ENCODE assay signal across 11 cellular contexts in the genomic region with DNA sequence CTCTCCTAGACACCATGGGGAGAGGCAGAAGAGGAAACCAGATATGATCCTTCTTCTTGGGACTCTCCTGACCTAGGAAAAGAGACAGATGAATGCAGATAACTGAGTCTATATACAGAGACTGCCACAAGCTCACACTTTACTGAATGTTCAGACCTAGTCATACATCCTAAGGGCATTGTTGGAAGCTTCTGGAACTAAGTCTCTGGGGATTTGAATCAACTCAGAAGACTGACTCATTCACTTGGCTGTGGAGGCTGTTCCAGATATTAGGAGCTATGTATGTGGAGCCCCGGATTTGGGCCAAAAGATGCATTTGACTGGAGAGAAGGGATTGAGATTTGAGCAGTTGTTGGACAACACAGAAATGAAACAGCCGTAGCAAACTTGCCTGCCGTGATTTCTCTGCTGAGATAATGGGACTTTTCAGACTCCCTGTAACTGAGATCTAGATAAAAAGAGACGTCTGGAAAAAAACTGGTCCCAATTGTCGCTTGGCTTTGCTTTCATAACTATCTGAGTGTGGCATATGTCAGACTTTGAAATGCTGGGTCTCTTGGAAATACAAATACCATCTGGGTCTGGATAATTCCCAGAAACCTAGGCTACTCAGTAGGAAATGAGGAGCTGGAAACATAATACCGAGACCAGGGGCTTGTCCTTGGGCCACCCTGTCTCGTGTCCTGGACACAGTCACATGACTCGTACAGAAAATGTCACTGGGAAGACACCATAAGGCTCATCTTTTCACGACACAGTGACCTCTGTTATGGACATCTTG.
A peak's percentile ranks its signal among the peaks of the same experiment; 100 is the strongest.
DNase-seq lines count a peak whose midpoint lies in the region; ATAC-seq, FAIRE-seq and TF ChIP-seq lines count a peak whose summit lies in the region.
"Had no signal": no experiment of that assay in that cellular context is flagged by ENCODE, and none has a peak within 500 bp of the region (broad histone marks: within the 10 kb centered on the region; RNA-seq: fewer than 3 reads in every experiment).

No MANE protein-coding gene starts in this region.

- H3K27me3 ChIP-seq in bronchial epithelial cell (ENCODE audit: control insufficient read depth, insufficient read depth, low read length) = no peaks in the 10 kb centered on the region

- no peaks in the 10 kb centered on the region for H3K36me3 ChIP-seq in bronchial epithelial cell (ENCODE audit: control insufficient read depth, insufficient read depth, low read length)
- H3K36me3 ChIP-seq: HAP-1 had no signal

- peak overlapping the region; percentile 47 for H3K27ac ChIP-seq in temporal lobe (ENCODE audit: low read depth, low read length)

- DNase-seq in NCI-H1694 (lab: John Stamatoyannopoulos, UW) (peak; percentile 46), bronchial epithelial cell (ENCODE audit: low read depth) (peak; percentile 92), inferior parietal cortex (ENCODE audit: extremely low spot score) (peak; percentile 44), NCI-H2081 (lab: John Stamatoyannopoulos, UW) (no peak)
- DNase-seq in stimulated activated CD4-positive, alpha-beta T cell treated with anti-CD3 and anti-CD28 coated beads, Interleukin-12 subunit alpha, Interleukin-12 subunit beta, amount 100 ng/mL, for 4 hours = no peak
- DNase-seq in activated CD4-positive, CD25-positive, alpha-beta regulatory T cell treated with anti-CD3 and anti-CD28 coated beads, Interleukin-2, amount 50 U/mL, for 72 hours = no peak
- DNase-seq: activated CD4-positive, CD25-positive, alpha-beta regulatory T cell; activated naive CD4-positive, alpha-beta T cell treated with anti-CD3 and anti-CD28 coated beads for 36 hours had no signal

- no peak for FAIRE-seq in bronchial epithelial cell (lab: Jason Lieb, UNC)

- ATAC-seq in GM21737 (IDR thresholded peaks at IDR 0.05; ENCODE audit: unreplicated experiment) = no peak

- no peak overlapping the region for H3K4me3 ChIP-seq in bronchial epithelial cell (ENCODE audit: low read depth, low read length)
- H3K4me3 ChIP-seq: HAP-1 had no signal

- TF ChIP-seq CTCF in bronchial epithelial cell (IDR thresholded peaks at IDR 0.05; ENCODE audit: insufficient read depth, low read length, severe bottlenecking) = no peak

Comparison
In these comparisons a context has a peak if more than half of its experiments do, and no peak if none do; other contexts are left out.
1. DNase-seq: peak in NCI-H1694 (single experiment), bronchial epithelial cell (single experiment) and inferior parietal cortex (single experiment); none in stimulated activated CD4-positive, alpha-beta T cell treated with anti-CD3 and anti-CD28 coated beads, Interleukin-12 subunit alpha, Interleukin-12 subunit beta, amount 100 ng/mL, for 4 hours (single experiment), NCI-H2081 (0 of 2) and activated CD4-positive, CD25-positive, alpha-beta regulatory T cell treated with anti-CD3 and anti-CD28 coated beads, Interleukin-2, amount 50 U/mL, for 72 hours (single experiment).